Comparison of ENCODE assay signal across 14 cellular contexts in the genomic region with DNA sequence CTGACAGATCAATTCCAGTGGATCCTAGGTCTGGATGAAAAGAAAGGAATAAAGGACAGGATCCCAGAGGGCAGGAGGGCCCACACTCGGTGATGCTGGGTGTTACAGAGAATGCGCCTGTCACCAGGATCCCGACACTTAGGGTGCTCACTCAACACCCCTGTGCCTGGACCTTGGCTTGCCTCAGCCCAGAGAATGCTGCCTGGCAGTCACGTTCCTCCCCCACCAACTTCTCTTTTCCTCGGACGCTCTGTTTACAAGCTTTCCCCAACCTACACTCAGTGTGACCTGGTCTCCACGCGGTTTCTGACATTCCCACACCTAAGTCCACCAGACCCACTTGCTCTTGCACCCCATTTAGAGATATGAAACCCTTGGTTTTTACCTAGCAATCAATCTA. TPM values are rescaled to one million over a fixed set of nuclear protein-coding genes. Genes with fewer than 3 reads are reported as not detected.
DNase-seq lines count a peak whose midpoint lies in the region; TF ChIP-seq lines count a peak whose summit lies in the region.
"Had no signal": no experiment of that assay in that cellular context is flagged by ENCODE, and none has a peak within 500 bp of the region (broad histone marks: within the 10 kb centered on the region; RNA-seq: fewer than 3 reads in every experiment).

No MANE protein-coding gene starts in this region.

- H2AFZ ChIP-seq in OCI-LY7 (ENCODE audit: low read length), result peak overlapping the region; percentile 54; the same call in 1 of the 2 replicates
- H2AFZ ChIP-seq: hepatocyte had no signal

- TF ChIP-seq EP300 in transverse colon (IDR thresholded peaks at IDR 0.05; ENCODE audit: low read depth), result no peak

- no peaks in the 10 kb centered on the region; the same call in 1 of the 2 replicates for H3K79me2 ChIP-seq in OCI-LY7 (ENCODE audit: insufficient read depth, low read depth, low read length)
- H3K79me2 ChIP-seq: hepatocyte had no signal

- DNase-seq in activated naive CD4-positive, alpha-beta T cell (lab: John Stamatoyannopoulos, UW), result no peak
- DNase-seq in OCI-LY7 (ENCODE audit: low spot score) (peak; percentile 41), transverse colon (no peak), H7 (no peak), occipital lobe (lab: John Stamatoyannopoulos, UW) (no peak), D341Med (ENCODE audit: low spot score) (no peak)
- DNase-seq: central memory CD4-positive, alpha-beta T cell; erythroblast; PC-3; posterior cingulate gyrus had no signal

- H3K27ac ChIP-seq in OCI-LY7 (ENCODE audit: low read depth, low read length, poor library complexity, severe bottlenecking) (peak overlapping the region; percentile 97), esophagus (ENCODE audit: low read depth in 2 of 2, low read length in 1 of 2) (peak overlapping the region; percentile 6 to 34), transverse colon (peak overlapping the region; percentile 41 to 55 (median 48))
- H3K27ac ChIP-seq: hepatocyte had no signal

- H3K36me3 ChIP-seq in OCI-LY7 (ENCODE audit: insufficient read depth, low read length) (no peaks in the 10 kb centered on the region), esophagus (ENCODE audit: control insufficient read depth in 2 of 2, insufficient read depth in 2 of 2, low read length in 1 of 2) (no peaks in the 10 kb centered on the region), transverse colon (no peaks in the 10 kb centered on the region), H7 (replicated peaks; ENCODE audit: control insufficient read depth, insufficient read depth, low read length) (no peaks in the 10 kb centered on the region)

- H3K4me3 Mint-ChIP-seq in activated naive CD4-positive, alpha-beta T cell treated with anti-CD3 and anti-CD28 coated beads, Interleukin-2, amount 50 U/mL, for 24 hours, result peak overlapping the region; percentile 73

- H3K27me3 ChIP-seq in esophagus (ENCODE audit: control insufficient read depth in 1 of 2, insufficient read depth in 2 of 2, low read length in 2 of 2) (no peaks in the 10 kb centered on the region), transverse colon (no peaks in the 10 kb centered on the region), H7 (ENCODE audit: control insufficient read depth, insufficient read depth, low read length) (peaks cover 4% of the 10 kb centered on the region; the same call in 1 of the 2 replicates)
- H3K27me3 ChIP-seq: hepatocyte had no signal

- H3K4me1 Mint-ChIP-seq in activated naive CD4-positive, alpha-beta T cell treated with anti-CD3 and anti-CD28 coated beads, Interleukin-2, amount 50 U/mL, for 24 hours, result peaks cover 100% of the 10 kb centered on the region

- no peak for TF ChIP-seq POLR2A in transverse colon (IDR thresholded peaks at IDR 0.05)

- intact Hi-C loops in OCI-LY7 (cut with micrococcal nuclease; ENCODE audit: unreplicated experiment) (no loop called here), transverse colon (cut with DNase I; ENCODE audit: low total_unique reads) (no loop called here)

- no peaks in the 10 kb centered on the region for H3K9me3 Mint-ChIP-seq in activated naive CD4-positive, alpha-beta T cell treated with anti-CD3 and anti-CD28 coated beads, Interleukin-2, amount 50 U/mL, for 24 hours

- CTCF ChIA-PET in OCI-LY7 (lab: Charles Lee; ENCODE audit: unreplicated experiment), result interaction anchor here (0.6 to 3.6 kb wide), 5 partner anchors 14 to 153 kb away, joined by 3 to 43 read pairs (median 4); no protein-coding TSS in a partner anchor

- H3K4me1 ChIP-seq in OCI-LY7 (ENCODE audit: insufficient read depth, low read length, poor library complexity, severe bottlenecking) (peaks cover 100% of the 10 kb centered on the region), esophagus (ENCODE audit: control insufficient read depth in 2 of 2, insufficient read depth in 2 of 2, low read length in 1 of 2) (no peaks in the 10 kb centered on the region), transverse colon (peaks cover 0 to 32% (median 5%) of the 10 kb centered on the region in 4 donors)

- POLR2A ChIA-PET in OCI-LY7 (lab: Charles Lee), result interaction anchor here (0.5 to 16.8 kb wide), 17 partner anchors 17 to 220 kb away, joined by 3 to 631 read pairs (median 5); no protein-coding TSS in a partner anchor

- no peaks in the 10 kb centered on the region for H4K20me1 ChIP-seq in OCI-LY7 (ENCODE audit: insufficient read depth, low read length)

- H3K4me2 ChIP-seq in OCI-LY7 (ENCODE audit: low read length), result peak overlapping the region; percentile 74
- H3K4me2 ChIP-seq: hepatocyte had no signal

- in situ Hi-C loops in transverse colon (cut with MboI; ENCODE audit: low pct_ligation_motif_present in 1 of 4, low pct_unique_long_range_greater_than_20kb in 1 of 4, low sequenced_read_pairs in 3 of 4), result loop anchor here in 3 of 4 donors (5.0 to 25.0 kb wide), 4 partner anchors 212 to 588 kb away; no protein-coding TSS in a partner anchor

- no TSS peak for BruUV-seq in OCI-LY7 (replicated peaks; lab: Mats Ljungman, UMichigan)

- H3K27ac Mint-ChIP-seq in activated naive CD4-positive, alpha-beta T cell treated with anti-CD3 and anti-CD28 coated beads, Interleukin-2, amount 50 U/mL, for 24 hours, result peak overlapping the region; percentile 91

- TF ChIP-seq CTCF in OCI-LY7 (conservative IDR thresholded peaks at IDR 0.05; ENCODE audit: low read length) (no peak), transverse colon (IDR thresholded peaks at IDR 0.05) (no peak)

- H3K4me3 ChIP-seq in OCI-LY7 (ENCODE audit: low read depth, low read length, poor library complexity, severe bottlenecking), result peak overlapping the region; percentile 46
- no peak overlapping the region for H3K4me3 ChIP-seq in esophagus (ENCODE audit: low read depth in 1 of 2, low read length in 2 of 2)
- H3K4me3 ChIP-seq in transverse colon, result no peak overlapping the region
- no peak overlapping the region for H3K4me3 ChIP-seq in H7 (ENCODE audit: insufficient read depth, low read depth, low read length)
- H3K4me3 ChIP-seq: hepatocyte, lung had no signal

- no peaks in the 10 kb centered on the region for H3K9me2 ChIP-seq in OCI-LY7 (ENCODE audit: insufficient read depth, low read length)

- no peaks in the 10 kb centered on the region for H3K27me3 Mint-ChIP-seq in activated naive CD4-positive, alpha-beta T cell treated with anti-CD3 and anti-CD28 coated beads, Interleukin-2, amount 50 U/mL, for 24 hours

- 87 to 88% methylated on average over 8 of the region's 8 CpGs for WGBS in esophagus, 2 donors
- WGBS in transverse colon (ENCODE audit: low coverage in 1 of 2), 2 donors, result 87 to 100% methylated on average over 2 to 8 of the region's 8 CpGs

- no peaks in the 10 kb centered on the region for H3K36me3 Mint-ChIP-seq in activated naive CD4-positive, alpha-beta T cell treated with anti-CD3 and anti-CD28 coated beads, Interleukin-2, amount 50 U/mL, for 24 hours

- no peaks in the 10 kb centered on the region for H3K9me3 ChIP-seq in OCI-LY7 (ENCODE audit: low read length)
- no peaks in the 10 kb centered on the region for H3K9me3 ChIP-seq in esophagus (ENCODE audit: control insufficient read depth in 2 of 2, insufficient read depth in 1 of 2, low read depth in 1 of 2, low read length in 1 of 2)
- H3K9me3 ChIP-seq in transverse colon, result no peaks in the 10 kb centered on the region

RNA-seq across cellular contexts. Expression of gene ETS1, which starts 38.0 kb away (rescaled TPM):
- total RNA-seq in OCI-LY7 (2014; rRNA removed; shearing (Covaris generic)), result 203 and 210 TPM in 2 replicates
- total RNA-seq in OCI-LY7 (2022), result 466 and 503 TPM in 2 replicates
- 1 to 10 TPM; 3.0 to 3.9 TPM for polyA plus RNA-seq in esophagus
- 10 to 100 TPM; 23.6 to 56.7 (median 29.2) TPM for total RNA-seq in transverse colon
- 23.8 and 24.1 TPM in 2 replicates for total RNA-seq in H7 (2014; rRNA removed; shearing (Covaris generic))
- total RNA-seq in occipital lobe, result 14.0 TPM

Comparison
In these comparisons a context has a peak if more than half of its experiments do, and no peak if none do; other contexts are left out.
1. H3K27ac ChIP-seq: peak in every context shown above with its lines; median percentile 97 in OCI-LY7; 48 in transverse colon; 20 in esophagus.